30 cellular contexts compared by ENCODE assay signal in the genomic region with DNA sequence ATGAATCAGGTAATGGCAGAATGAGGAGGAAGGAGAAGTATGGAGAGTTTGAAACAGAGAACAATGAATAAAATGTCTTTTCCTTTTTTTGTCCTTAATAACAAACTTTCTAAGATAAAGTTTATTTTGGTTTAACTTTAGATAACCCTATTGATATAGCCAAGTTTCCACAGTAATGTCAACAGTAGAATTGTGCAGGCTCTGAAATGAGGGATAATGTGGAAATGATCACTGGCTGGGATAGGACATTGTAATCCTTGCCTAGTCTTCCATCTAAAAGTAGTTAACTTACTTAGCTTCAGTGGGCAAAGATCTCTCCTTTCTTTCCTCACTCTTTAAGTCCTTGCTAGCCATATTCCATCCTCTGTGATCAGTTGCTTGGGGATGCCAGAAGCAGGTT. TPM values are rescaled to one million over a fixed set of nuclear protein-coding genes. Genes with fewer than 3 reads are reported as not detected.
"Had no signal": no experiment of that assay in that cellular context is flagged by ENCODE, and none has a peak within 500 bp of the region (broad histone marks: within the 10 kb centered on the region; RNA-seq: fewer than 3 reads in every experiment).

No MANE protein-coding gene starts in this region.

- H3K4me3 ChIP-seq: stomach, suprapubic skin, testis, thoracic aorta, thyroid gland, tibial artery, tibial nerve, transverse colon, upper lobe of left lung, upper lobe of right lung, uterus, vagina had no signal

- DNase-seq: stimulated activated CD4-positive, alpha-beta T cell treated with anti-CD3 and anti-CD28 coated beads, Interleukin-2, amount 100 ng/mL, for 48 hours; stimulated activated CD4-positive, alpha-beta T cell treated with anti-CD3 and anti-CD28 coated beads, Interleukin-4, amount 100 ng/mL, for 1 hour; stimulated activated CD4-positive, alpha-beta T cell treated with anti-CD3 and anti-CD28 coated beads, Interleukin-4, amount 100 ng/mL, for 24 hours; stimulated activated CD4-positive, alpha-beta T cell treated with anti-CD3 and anti-CD28 coated beads, Interleukin-4, amount 100 ng/mL, for 4 hours; stimulated activated CD8-positive, alpha-beta memory T cell treated with anti-CD3 and anti-CD28 coated beads, Interleukin-4, amount 100 ng/mL, for 48 hours; stimulated activated naive B cell treated with anti-CD40 and anti-IgM and Interleukin-4, amounts not matched to agents 10 μg/mL and 1 μg/mL and 100 μg/mL, for 72 hours; stimulated activated naive CD4-positive, alpha-beta T cell; stimulated activated naive CD4-positive, alpha-beta T cell treated with Interleukin-2 at 50 U/mL for 16 hours; stimulated activated naive CD8-positive, alpha-beta T cell treated with anti-CD3 and anti-CD28 coated beads, Interleukin-15, amount 100 ng/mL, for 72 hours; stimulated activated naive CD8-positive, alpha-beta T cell treated with anti-CD3 and anti-CD28 coated beads, Interleukin-15, Interleukin-2, amounts not matched to agents 100 U/mL and 50 U/mL, for 24 hours; stomach; substantia nigra; testis; thyroid gland; tibial artery; transverse colon; upper lobe of left lung; upper lobe of right lung; uterus had no signal

- H3K4me1 ChIP-seq: stomach, suprapubic skin, thyroid gland, transverse colon, upper lobe of right lung, uterus had no signal

- H3K36me3 ChIP-seq: stomach, suprapubic skin, thoracic aorta, thyroid gland, tibial artery, tibial nerve, transverse colon, upper lobe of left lung, upper lobe of right lung, uterus, vagina had no signal

- H3K9me3 ChIP-seq: stomach, suprapubic skin, testis, thoracic aorta, thyroid gland, tibial artery, tibial nerve, transverse colon, upper lobe of left lung, upper lobe of right lung, uterus, vagina had no signal

- H3K27me3 ChIP-seq: stomach, suprapubic skin, testis, thyroid gland, tibial artery, tibial nerve, transverse colon, upper lobe of left lung, upper lobe of right lung, uterus, vagina had no signal

- H3K27ac ChIP-seq: stomach, suprapubic skin, thyroid gland, tibial artery, tibial nerve, transverse colon, upper lobe of left lung, upper lobe of right lung, uterus, vagina had no signal

- FAIRE-seq: urothelium cell line had no signal

- ATAC-seq: stimulated activated effector memory CD8-positive, alpha-beta T cell treated with anti-CD3 and anti-CD28 coated beads, Interleukin-12 subunit alpha, Interleukin-12 subunit beta, amount 100 ng/mL, for 72 hours; stimulated activated memory B cell treated with anti-CD40 and anti-IgM and Interleukin-4, amounts not matched to agents 10 μg/mL and 1 μg/mL and 100 μg/mL, for 72 hours; stimulated activated naive B cell treated with anti-CD40 and anti-IgM and Interleukin-4, amounts not matched to agents 10 μg/mL and 1 μg/mL and 100 μg/mL, for 72 hours; stimulated activated naive CD8-positive, alpha-beta T cell treated with anti-CD3 and anti-CD28 coated beads, Interleukin-15, amount 100 ng/mL, for 72 hours; stimulated activated naive CD8-positive, alpha-beta T cell treated with anti-CD3 and anti-CD28 coated beads, Interleukin-15, Interleukin-2, amounts not matched to agents 100 U/mL and 50 U/mL, for 24 hours; upper lobe of right lung had no signal

RNA-seq across cellular contexts. Expression of a gene that starts 52.8 kb away (rescaled TPM):
- total RNA-seq: stomach, subcutaneous adipose tissue, suprapubic skin, thoracic aorta, thyroid gland, tibial nerve, transverse colon, upper lobe of left lung, upper lobe of right lung, ureter, uterus, vagina had no signal
- polyA plus RNA-seq: stomach, thymus, urinary bladder had no signal
